In genomic region chr12:1791104-1791927, GRCh38 we compare ENCODE assay signal across 8 cellular contexts. TPM values are rescaled to one million over a fixed set of nuclear protein-coding genes. Genes with fewer than 3 reads are reported as not detected.
DNase-seq lines count a peak whose midpoint lies in the region; ATAC-seq and TF ChIP-seq lines count a peak whose summit lies in the region.

No MANE protein-coding gene starts in this region.

- TF ChIP-seq CTCF in WTC11 (IDR thresholded peaks at IDR 0.05) (peak; percentile 26; the same call in 1 of the 2 replicates), left lung (IDR thresholded peaks at IDR 0.05) (peak; percentile 71 to 78)

- H3K4me1 ChIP-seq in left lung: peaks cover 0 to 20% of the 10 kb centered on the region in 2 donors

- intact Hi-C loops in left lung (cut with DNase I): loop anchor here (10.0 kb wide), 3 partner anchors 137 to 243 kb away; no protein-coding TSS in a partner anchor

- peak; percentile 13 for ATAC-seq in WTC11
- ATAC-seq in left lung: peak; percentile 52
- no peak for ATAC-seq in GM18867 (IDR thresholded peaks at IDR 0.05; ENCODE audit: unreplicated experiment)

- no peak overlapping the region for H3K27ac ChIP-seq in left lung

- peaks cover 6% of the 10 kb centered on the region for H3K36me3 Mint-ChIP-seq in WTC11

- POLR2A ChIA-PET in WTC11 (lab: Charles Lee): interaction anchor here (0.6 to 1.6 kb wide), 4 partner anchors 100 to 138 kb away, joined by 3 to 8 read pairs (median 4); partner anchors contain the start of gene ADIPOR2

- no peaks in the 10 kb centered on the region for H3K9me3 Mint-ChIP-seq in WTC11

- peak in 3 of 4 experiments; percentile 33 to 39 (median 37) for DNase-seq in activated CD4-positive, CD25-positive, alpha-beta regulatory T cell (lab: John Stamatoyannopoulos, UW)
- DNase-seq in activated CD4-positive, CD25-positive, alpha-beta regulatory T cell treated with anti-CD3 and anti-CD28 coated beads, Interleukin-2, amount 50 U/mL, for 72 hours: no peak
- DNase-seq in NCI-H2171 (lab: John Stamatoyannopoulos, UW): peak; percentile 89
- DNase-seq in WTC11 (ENCODE audit: low spot score): peak; percentile 61
- DNase-seq in cerebellum (ENCODE audit: low spot score): peak; percentile 73
- peak in 1 of 2 donors; percentile 62 for DNase-seq in left lung
- peak; percentile 40 for DNase-seq in stimulated activated CD8-positive, alpha-beta memory T cell treated with anti-CD3 and anti-CD28 coated beads, Interleukin-12 subunit alpha, Interleukin-12 subunit beta, amount 100 ng/mL, for 4 hours (ENCODE audit: low read depth)

- no peak overlapping the region for H3K4me3 Mint-ChIP-seq in WTC11

- H3K27ac Mint-ChIP-seq in WTC11: no peak overlapping the region

- peaks cover 36% of the 10 kb centered on the region for H3K4me1 Mint-ChIP-seq in WTC11

- H3K36me3 ChIP-seq in left lung: peaks cover 0 to 21% of the 10 kb centered on the region in 2 donors

- CTCF ChIA-PET in WTC11 (lab: Charles Lee): interaction anchor here (0.6 to 7.0 kb wide), 45 partner anchors 9 to 673 kb away, joined by 3 to 154 read pairs (median 4); partner anchors contain the start of genes ADIPOR2, CACNA2D4 and WNT5B

- H3K27me3 Mint-ChIP-seq in WTC11 (ENCODE audit: low read depth): no peaks in the 10 kb centered on the region

- H3K9me3 ChIP-seq in left lung: no peaks in the 10 kb centered on the region

- H3K27me3 ChIP-seq in left lung: no peaks in the 10 kb centered on the region

- no peak overlapping the region for H3K4me3 ChIP-seq in left lung

TF ChIP-seq in WTC11, 78 proteins besides CTCF, POLR2A, EP300 and RAD21:
- TF ChIP-seq ATF6 (CRISPR knock-in tag; IDR thresholded peaks at IDR 0.05): no peak
- TF ChIP-seq TEAD4 (CRISPR knock-in tag; IDR thresholded peaks at IDR 0.05): no peak
- no peak for TF ChIP-seq ZNF232 (CRISPR knock-in tag; IDR thresholded peaks at IDR 0.05)
- no peak for TF ChIP-seq SMAD4 (CRISPR knock-in tag; IDR thresholded peaks at IDR 0.05)
- no peak for TF ChIP-seq TEAD1 (CRISPR knock-in tag; IDR thresholded peaks at IDR 0.05)

RNA-seq across cellular contexts. Expression of gene LRTM2, which starts 29.0 kb away (rescaled TPM):
- 0.30 to 0.66 TPM (median 0.34 TPM) in 3 replicates for total RNA-seq in WTC11 (2021)
- total RNA-seq in cerebellum: 3.5 TPM
- total RNA-seq in left lung: not detected
